Comparison of ENCODE assay signal across 11 cellular contexts in genomic region chr20:49285233-49285668, GRCh38. TPM values are rescaled to one million over a fixed set of nuclear protein-coding genes. Genes with fewer than 3 reads are reported as not detected.
DNase-seq lines count a peak whose midpoint lies in the region; ATAC-seq and TF ChIP-seq lines count a peak whose summit lies in the region.
"Had no signal": no experiment of that assay in that cellular context is flagged by ENCODE, and none has a peak within 500 bp of the region (broad histone marks: within the 10 kb centered on the region; RNA-seq: fewer than 3 reads in every experiment).

No MANE protein-coding gene starts in this region.

- peaks cover 29% of the 10 kb centered on the region for H3K27me3 Mint-ChIP-seq in Calu3 (ENCODE audit: unreplicated experiment)
- no peaks in the 10 kb centered on the region for H3K27me3 Mint-ChIP-seq in activated naive CD8-positive, alpha-beta T cell
- H3K27me3 Mint-ChIP-seq in naive thymus-derived CD8-positive, alpha-beta T cell, result no peaks in the 10 kb centered on the region

- CTCF ChIA-PET in Calu3 (lab: Charles Lee), result no interaction called here

- H3K36me3 Mint-ChIP-seq in Calu3 (ENCODE audit: insufficient read depth, unreplicated experiment), result peaks cover 100% of the 10 kb centered on the region
- peaks cover 92% of the 10 kb centered on the region for H3K36me3 Mint-ChIP-seq in activated naive CD8-positive, alpha-beta T cell
- peaks cover 94 to 100% (median 100%) of the 10 kb centered on the region in 3 donors for H3K36me3 Mint-ChIP-seq in naive thymus-derived CD8-positive, alpha-beta T cell

- BruUV-seq in Calu3 (replicated peaks; lab: Mats Ljungman, UMichigan), result no TSS peak

- POLR2A ChIA-PET in naive thymus-derived CD8-positive, alpha-beta T cell (lab: Charles Lee), result interaction anchor here (0.8 kb wide), 1 partner anchor 12 kb away, joined by 3 read pairs; no protein-coding TSS in a partner anchor

- peak overlapping the region; percentile 95 for H3K27ac Mint-ChIP-seq in Calu3 (ENCODE audit: unreplicated experiment)
- H3K27ac Mint-ChIP-seq in activated naive CD8-positive, alpha-beta T cell, result peak overlapping the region; percentile 77
- peak overlapping the region in 4 of 10 donors; percentile 19 to 58 (median 46) for H3K27ac Mint-ChIP-seq in naive thymus-derived CD8-positive, alpha-beta T cell

- intact Hi-C loops in Calu3 (cut with micrococcal nuclease; ENCODE audit: unreplicated experiment), result no loop called here

- peaks cover 99% of the 10 kb centered on the region for H3K4me1 Mint-ChIP-seq in Calu3 (ENCODE audit: low read depth, unreplicated experiment)
- peaks cover 80% of the 10 kb centered on the region for H3K4me1 Mint-ChIP-seq in activated naive CD8-positive, alpha-beta T cell (ENCODE audit: low read depth)
- H3K4me1 Mint-ChIP-seq in naive thymus-derived CD8-positive, alpha-beta T cell, result peaks cover 33 to 55% (median 53%) of the 10 kb centered on the region in 4 donors

- peaks cover 99% of the 10 kb centered on the region for H3K36me3 ChIP-seq in HUES64 (ENCODE audit: insufficient read depth, low read length)

- H3K9me3 Mint-ChIP-seq in Calu3 (ENCODE audit: low read depth, unreplicated experiment), result peaks cover 43% of the 10 kb centered on the region
- peaks cover 22% of the 10 kb centered on the region for H3K9me3 Mint-ChIP-seq in activated naive CD8-positive, alpha-beta T cell (ENCODE audit: low read depth)
- H3K9me3 Mint-ChIP-seq in naive thymus-derived CD8-positive, alpha-beta T cell, result peaks cover 10 to 93% (median 56%) of the 10 kb centered on the region in 9 donors

- peak overlapping the region; percentile 96 for H3K4me3 ChIP-seq in HUES64 (ENCODE audit: low read length)

- H3K4me3 Mint-ChIP-seq in Calu3 (ENCODE audit: low read depth, unreplicated experiment), result peak overlapping the region; percentile 38
- H3K4me3 Mint-ChIP-seq in activated naive CD8-positive, alpha-beta T cell, result peak overlapping the region; percentile 98
- peak overlapping the region in 7 of 10 donors; percentile 2 to 56 (median 22) for H3K4me3 Mint-ChIP-seq in naive thymus-derived CD8-positive, alpha-beta T cell

- no peaks in the 10 kb centered on the region for H3K27me3 ChIP-seq in HUES64 (ENCODE audit: insufficient read depth, low read length)

- H3K9me3 ChIP-seq in HUES64 (ENCODE audit: insufficient read depth, low read depth, low read length), result peaks cover 7% of the 10 kb centered on the region; the same call in 1 of the 2 replicates

- no peak for ATAC-seq in naive thymus-derived CD8-positive, alpha-beta T cell
- ATAC-seq in HG02870 (IDR thresholded peaks at IDR 0.05; ENCODE audit: unreplicated experiment), result no peak
- ATAC-seq in HG02981 (IDR thresholded peaks at IDR 0.05; ENCODE audit: unreplicated experiment), result no peak

- 80% methylated on average over 1 of the region's 1 CpG for WGBS in HUES64

- H3K27ac ChIP-seq in HUES64 (ENCODE audit: low read depth, low read length), result peak overlapping the region; percentile 85; the same call in 1 of the 2 replicates

- no peak for TF ChIP-seq CTCF in Calu3 (IDR thresholded peaks at IDR 0.05; ENCODE audit: unreplicated experiment)

- peak overlapping the region; percentile 64; the same call in 1 of the 2 replicates for H3K9ac ChIP-seq in HUES64 (ENCODE audit: low read depth, low read length)

- DNase-seq in Calu3, result no peak
- no peak for DNase-seq in naive thymus-derived CD8-positive, alpha-beta T cell
- DNase-seq in SIG-M5 (lab: John Stamatoyannopoulos, UW), result no peak
- no peak for DNase-seq in NCI-H510A treated with DMSO at 0.1 percent for 48 hours (lab: John Stamatoyannopoulos, UW)
- DNase-seq: GDM1, kidney glomerular epithelial cell, NCI-H446 had no signal

- peaks cover 23% of the 10 kb centered on the region for H3K4me1 ChIP-seq in HUES64 (ENCODE audit: insufficient read depth, low read length)

RNA-seq across cellular contexts. Expression of gene ZNFX1, which starts 7.4 kb away (rescaled TPM):
- 94.1 and 156 TPM in 2 replicates for total RNA-seq in Calu3 (2022)
- 6.6 TPM for polyA plus RNA-seq in HUES64 (2013, experiment 1 of 2)
- 6.0 TPM for polyA plus RNA-seq in HUES64 (2013, experiment 2 of 2)
- 10 to 100 TPM; 56.4 to 57.2 TPM for total RNA-seq in naive thymus-derived CD8-positive, alpha-beta T cell
- 10 to 100 TPM; 28.1 to 45.0 (median 35.8) TPM for polyA plus RNA-seq in naive thymus-derived CD8-positive, alpha-beta T cell

Comparison
In these comparisons a context has a peak if more than half of its experiments do, and no peak if none do; other contexts are left out.
1. H3K4me3 Mint-ChIP-seq: peak in every context shown above with its lines; median percentile 98 in activated naive CD8-positive, alpha-beta T cell; 38 in Calu3; 22 in naive thymus-derived CD8-positive, alpha-beta T cell.